In genomic region chr12:132083731-132084641, GRCh38 we compare ENCODE assay signal across 8 cellular contexts.
DNase-seq lines count a peak whose midpoint lies in the region; ATAC-seq, FAIRE-seq and TF ChIP-seq lines count a peak whose summit lies in the region.

No MANE protein-coding gene starts in this region.

- TF ChIP-seq POLR2A in GM19099 (IDR thresholded peaks at IDR 0.05; ENCODE audit: extremely low read depth, insufficient read length, low read depth): peak; percentile 86

- no peaks in the 10 kb centered on the region for H3K9me3 ChIP-seq in kidney (ENCODE audit: control insufficient read depth in 1 of 2, low read length in 2 of 2)

- intact Hi-C loops in kidney (cut with DNase I): no loop called here

- peak; percentile 84 for ATAC-seq in HG03354 (IDR thresholded peaks at IDR 0.05; ENCODE audit: poor library complexity, severe bottlenecking, unreplicated experiment)
- peak; percentile 85 to 89 for ATAC-seq in activated CD4-positive, CD25-positive, alpha-beta regulatory T cell treated with anti-CD3 and anti-CD28 coated beads, Interleukin-2, amount 50 U/mL, for 24 hours

- DNase-seq in AML-193 (lab: John Stamatoyannopoulos, UW) (peak; percentile 80 to 82), NCI-H446 (lab: John Stamatoyannopoulos, UW) (peak; percentile 75 to 95), cerebellar cortex (ENCODE audit: low spot score) (peak; percentile 88), kidney (peak; percentile 97)
- DNase-seq in stimulated activated CD4-positive, alpha-beta T cell treated with anti-CD3 and anti-CD28 coated beads, Interleukin-12 subunit alpha, Interleukin-12 subunit beta, amount 100 ng/mL, for 48 hours (ENCODE audit: low read depth in 2 of 3, low spot score in 1 of 3): peak; percentile 66 to 85 (median 80)

- no peak for TF ChIP-seq CTCF in kidney (IDR thresholded peaks at IDR 0.05; ENCODE audit: borderline replicate concordance, extremely low read depth, insufficient read depth)

- H3K27ac ChIP-seq in kidney (ENCODE audit: low read depth in 2 of 2, low read length in 2 of 2): peak overlapping the region; percentile 85 to 87

- H3K4me1 ChIP-seq in kidney (ENCODE audit: control insufficient read depth in 1 of 2, insufficient read depth in 1 of 2, low read depth in 1 of 2, low read length in 2 of 2): peaks cover 3 to 11% of the 10 kb centered on the region in 2 donors

- peak overlapping the region; percentile 63 to 77 for H3K9ac ChIP-seq in kidney (ENCODE audit: low read length in 2 of 2)

- H3K36me3 ChIP-seq in kidney (ENCODE audit: control insufficient read depth in 1 of 2, insufficient read depth in 2 of 2, low read length in 2 of 2): no peaks in the 10 kb centered on the region

- peak overlapping the region; percentile 23 to 62 for H3K4me3 ChIP-seq in kidney (ENCODE audit: low read length in 2 of 2)

- FAIRE-seq in kidney (lab: Jason Lieb, UNC): no peak

Comparison
In these comparisons a context has a peak if more than half of its experiments do, and no peak if none do; other contexts are left out.
1. Peak in every context shown above with its lines: DNase-seq, ATAC-seq, H3K4me3 ChIP-seq and H3K27ac ChIP-seq.